ENCODE assay signal across 18 cellular contexts in the genomic region with DNA sequence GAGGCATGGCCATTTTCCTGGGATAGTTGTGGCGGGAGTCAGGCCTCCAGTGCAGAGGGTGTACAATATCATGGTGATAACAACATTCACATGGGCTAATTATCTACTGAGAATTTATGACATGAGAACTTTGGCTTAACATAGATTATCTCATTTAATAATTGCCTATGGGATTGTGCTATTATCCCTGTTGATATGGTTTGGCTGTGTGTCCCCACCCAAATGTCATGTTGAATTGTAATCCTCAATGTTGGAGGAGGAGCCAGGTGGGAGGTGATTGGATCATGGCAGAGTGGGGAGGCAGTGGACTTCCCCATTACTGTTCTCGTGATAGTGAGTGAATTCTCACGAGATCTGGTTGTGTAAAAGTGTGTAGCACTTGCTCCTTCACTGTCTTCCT.
DNase-seq lines count a peak whose midpoint lies in the region; ATAC-seq, FAIRE-seq and TF ChIP-seq lines count a peak whose summit lies in the region.
"Had no signal": no experiment of that assay in that cellular context is flagged by ENCODE, and none has a peak within 500 bp of the region (broad histone marks: within the 10 kb centered on the region; RNA-seq: fewer than 3 reads in every experiment).

No MANE protein-coding gene starts in this region.

- H3K4me3 ChIP-seq in SJCRH30: no peak overlapping the region
- H3K4me3 ChIP-seq in H1 (ENCODE audit: extremely low read depth in 1 of 4, insufficient read depth in 2 of 4, low read depth in 3 of 4, low read length in 4 of 4): no peak overlapping the region
- no peak overlapping the region for H3K4me3 ChIP-seq in trophoblast cell (ENCODE audit: low read depth, low read length)
- H3K4me3 ChIP-seq: GM23338 had no signal

- no peak overlapping the region for H3K4ac ChIP-seq in H1 (replicated peaks; ENCODE audit: insufficient read length, low read depth, low read length)
- H3K4ac ChIP-seq in trophoblast cell (ENCODE audit: low read depth, low read length): no peak overlapping the region

- H3K9me3 ChIP-seq in SJCRH30 (replicated peaks) (peaks cover 22% of the 10 kb centered on the region), H1 (ENCODE audit: insufficient read depth in 2 of 2, low read depth in 1 of 2, low read length in 1 of 2) (no peaks in the 10 kb centered on the region; a peak in 1 of 4 replicates), trophoblast cell (ENCODE audit: insufficient read depth, low read depth, low read length) (peaks cover 2% of the 10 kb centered on the region)

- no peak overlapping the region for H2BK20ac ChIP-seq in H1 (ENCODE audit: low read length)

- H2AK5ac ChIP-seq in H1 (ENCODE audit: low read depth, low read length) (no peak overlapping the region), trophoblast cell (ENCODE audit: low read length) (no peak overlapping the region)

- H3K79me2 ChIP-seq in H1 (ENCODE audit: control insufficient read depth in 1 of 2, insufficient read depth in 2 of 2, low read length in 2 of 2): no peaks in the 10 kb centered on the region
- H3K79me2 ChIP-seq in trophoblast cell (ENCODE audit: control insufficient read depth, insufficient read depth, low read length, poor library complexity): no peaks in the 10 kb centered on the region

- no peak for TF ChIP-seq POLR2A in H1 (IDR thresholded peaks at IDR 0.05; ENCODE audit: control extremely low read depth in 1 of 2, low read depth in 2 of 2, low read length in 2 of 2)
- no peak for TF ChIP-seq POLR2A in H54 (IDR thresholded peaks at IDR 0.05; ENCODE audit: low read depth, low read length)

- no peak for ATAC-seq in GM21723 (IDR thresholded peaks at IDR 0.05; ENCODE audit: unreplicated experiment)
- ATAC-seq in GM21619 (IDR thresholded peaks at IDR 0.05; ENCODE audit: unreplicated experiment): no peak
- ATAC-seq: CD8-positive, alpha-beta T cell; GM23338 had no signal

- no peak overlapping the region for H3K14ac ChIP-seq in H1 (ENCODE audit: insufficient read length)
- H3K14ac ChIP-seq in trophoblast cell (ENCODE audit: low read length): no peak overlapping the region

- H4K12ac ChIP-seq in trophoblast cell (ENCODE audit: low read depth, low read length): no peak overlapping the region

- no peak overlapping the region for H4K91ac ChIP-seq in H1 (replicated peaks; ENCODE audit: insufficient read length, low read length)
- H4K91ac ChIP-seq in trophoblast cell (ENCODE audit: low read depth, low read length): peak overlapping the region; percentile 64

- H3K18ac ChIP-seq in H1 (ENCODE audit: extremely low read depth, low read length) (no peak overlapping the region), trophoblast cell (ENCODE audit: low read length) (no peak overlapping the region)

- H2BK15ac ChIP-seq in H1 (ENCODE audit: low read length): no peak overlapping the region

- peak overlapping the region; percentile 78 for H3K27ac ChIP-seq in SJCRH30
- no peak overlapping the region for H3K27ac ChIP-seq in H1 (ENCODE audit: low read depth, low read length)
- H3K27ac ChIP-seq in trophoblast cell (ENCODE audit: low read depth, low read length): no peak overlapping the region

- H4K8ac ChIP-seq in H1 (ENCODE audit: extremely low read depth, insufficient read depth, low read length) (no peak overlapping the region), trophoblast cell (ENCODE audit: low read depth, low read length) (peak overlapping the region; percentile 37)

- H3K9ac ChIP-seq in H1 (replicated peaks in 1 of 4; ENCODE audit: extremely low read depth in 1 of 4, low read depth in 3 of 4, low read length in 3 of 4): no peak overlapping the region
- H3K9ac ChIP-seq in trophoblast cell (ENCODE audit: low read length): no peak overlapping the region

- H3K4me1 ChIP-seq in SJCRH30 (peaks cover 20% of the 10 kb centered on the region), H1 (replicated peaks in 1 of 4; ENCODE audit: control insufficient read depth in 3 of 4, insufficient read depth in 4 of 4, low read length in 3 of 4) (peaks cover 0 to 6% (median 1%) of the 10 kb centered on the region in 4 experiments; a peak in 3 of 7 replicates), trophoblast cell (ENCODE audit: control insufficient read depth in 1 of 2, insufficient read depth in 2 of 2, low read length in 2 of 2) (no peaks in the 10 kb centered on the region)

- no peaks in the 10 kb centered on the region for H3K23me2 ChIP-seq in H1 (ENCODE audit: low read depth, low read length)

- H2BK12ac ChIP-seq in H1 (ENCODE audit: low read depth, low read length) (0 out of 2 replicates have a peak overlapping the region, but pooled peaks have one; percentile 33), trophoblast cell (ENCODE audit: low read length) (no peak overlapping the region)

- H2BK5ac ChIP-seq in H1 (ENCODE audit: low read depth, low read length): no peak overlapping the region
- no peak overlapping the region for H2BK5ac ChIP-seq in trophoblast cell (ENCODE audit: low read depth, low read length, poor library complexity)

- H2AFZ ChIP-seq in H1 (ENCODE audit: low read length) (no peak overlapping the region), trophoblast cell (ENCODE audit: insufficient read depth, low read length, poor library complexity) (no peak overlapping the region)
- H2AFZ ChIP-seq: GM23338 had no signal

- TF ChIP-seq EP300 in H1 (IDR thresholded peaks at IDR 0.05; ENCODE audit: borderline replicate concordance in 1 of 2, low read depth in 2 of 2, low read length in 2 of 2): no peak

- H3K79me1 ChIP-seq in H1 (ENCODE audit: low read depth, low read length) (no peaks in the 10 kb centered on the region), trophoblast cell (ENCODE audit: low read length) (peaks cover 4% of the 10 kb centered on the region)

- H2BK120ac ChIP-seq in H1 (replicated peaks; ENCODE audit: low read depth, low read length) (no peak overlapping the region), trophoblast cell (ENCODE audit: insufficient read depth, low read length, poor library complexity) (no peak overlapping the region)

- POLR2A ChIA-PET in H1 (lab: Charles Lee; ENCODE audit: partially characterized antibody): no interaction called here

- 89% methylated on average over 3 of the region's 3 CpGs; no CpG with 5 or more reads in 1 of the 2 experiments for WGBS in H1 (ENCODE audit: extremely low coverage in 1 of 2, insufficient coverage in 1 of 2, insufficient read length in 1 of 2, insufficient replicate concordance in 2 of 2, low coverage in 1 of 2, low lambda C conversion rate in 2 of 2, missing lambda C conversion rate in 1 of 2), 2 experiments
- no CpG with 5 or more reads among the region's 3 CpGs for WGBS in trophoblast cell (ENCODE audit: extremely low coverage, insufficient coverage, insufficient read length)

- TF ChIP-seq RAD21 in H1 (IDR thresholded peaks at IDR 0.05 in 1 of 2, conservative IDR thresholded peaks at IDR 0.05 in 1 of 2; ENCODE audit: low read depth in 2 of 2, low read length in 2 of 2): no peak

- H3K27me3 ChIP-seq in SJCRH30: no peaks in the 10 kb centered on the region
- H3K27me3 ChIP-seq in H1 (replicated peaks in 1 of 4; ENCODE audit: control insufficient read depth in 3 of 4, extremely low read depth in 1 of 4, insufficient read depth in 3 of 4, low read length in 3 of 4): no peaks in the 10 kb centered on the region
- no peaks in the 10 kb centered on the region for H3K27me3 ChIP-seq in trophoblast cell (ENCODE audit: insufficient read depth, low read length)

- H3K4me2 ChIP-seq in H1 (ENCODE audit: insufficient read depth in 1 of 2, low read depth in 2 of 2, low read length in 2 of 2) (no peak overlapping the region), trophoblast cell (ENCODE audit: low read length) (no peak overlapping the region)
- H3K4me2 ChIP-seq: GM23338 had no signal

- H3K56ac ChIP-seq in H1 (replicated peaks; ENCODE audit: insufficient read length, low read depth, low read length): no peak overlapping the region

- CTCF ChIA-PET in H1 (lab: Charles Lee; ENCODE audit: partially characterized antibody): interaction anchor here (1.3 to 3.7 kb wide), 3 partner anchors 12 to 136 kb away, joined by 4 to 36 read pairs (median 5); no protein-coding TSS in a partner anchor

- H4K20me1 ChIP-seq in H1 (replicated peaks in 1 of 2; ENCODE audit: control insufficient read depth in 1 of 2, insufficient read depth in 2 of 2, low read length in 2 of 2): no peaks in the 10 kb centered on the region

- H3K23ac ChIP-seq in H1 (ENCODE audit: insufficient read length): no peak overlapping the region
- no peak overlapping the region for H3K23ac ChIP-seq in trophoblast cell (ENCODE audit: low read length)

- TF ChIP-seq CTCF in H1 (IDR thresholded peaks at IDR 0.05; ENCODE audit: control extremely low read depth in 1 of 3, insufficient read depth in 1 of 3, low read depth in 1 of 3, low read length in 3 of 3): no peak

- FAIRE-seq in H1 (lab: Jason Lieb, UNC) (no peak), H54 (lab: Jason Lieb, UNC) (no peak)
- FAIRE-seq: G401.6, GM12892 had no signal

- H4K5ac ChIP-seq in H1 (ENCODE audit: insufficient read length, low read depth, low read length): no peak overlapping the region

- DNase-seq in NAMALWA (ENCODE audit: low spot score): peak; percentile 15
- no peak for DNase-seq in SJCRH30
- DNase-seq in H1 (ENCODE audit: low read depth in 1 of 2, low spot score in 2 of 2): no peak
- no peak for DNase-seq in trophoblast cell
- no peak for DNase-seq in H54 (ENCODE audit: insufficient read length, low spot score)
- no peak for DNase-seq in activated CD8-positive, alpha-beta memory T cell treated with anti-CD3 and anti-CD28 coated beads, Interleukin-2, amount 50 U/mL, for 48 hours
- DNase-seq: C1 segment of cervical spinal cord; Caco-2; CD8-positive, alpha-beta T cell; DMS153; DND-41; H7; HCEC 1CT had no signal

- H3K36me3 ChIP-seq in SJCRH30 (no peaks in the 10 kb centered on the region), H1 (ENCODE audit: control insufficient read depth in 2 of 4, insufficient read depth in 4 of 4, low read length in 3 of 4) (peaks cover 0 to 3% (median 0%) of the 10 kb centered on the region in 4 experiments; a peak in 1 of 8 replicates), trophoblast cell (ENCODE audit: control insufficient read depth in 1 of 2, insufficient read depth in 2 of 2, low read length in 2 of 2) (no peaks in the 10 kb centered on the region)

TF ChIP-seq in H1, 55 proteins besides CTCF, POLR2A, EP300 and RAD21 (continues in another document):
- TF ChIP-seq RBBP5 (IDR thresholded peaks at IDR 0.05; ENCODE audit: borderline replicate concordance, low read depth, low read length): no peak
- no peak for TF ChIP-seq KDM1A (IDR thresholded peaks at IDR 0.05; ENCODE audit: borderline replicate concordance, low read length)
- TF ChIP-seq BCL11A (IDR thresholded peaks at IDR 0.05; ENCODE audit: low read depth in 2 of 2, low read length in 2 of 2): no peak
- no peak for TF ChIP-seq SRF (IDR thresholded peaks at IDR 0.05; ENCODE audit: low read depth, low read length)
- TF ChIP-seq FOSL1 (IDR thresholded peaks at IDR 0.05; ENCODE audit: insufficient read depth, low read depth, low read length): no peak
- TF ChIP-seq POU5F1 (IDR thresholded peaks at IDR 0.05; ENCODE audit: low read depth, low read length): no peak
- no peak for TF ChIP-seq JUN (IDR thresholded peaks at IDR 0.05; ENCODE audit: low read depth, low read length)
- no peak for TF ChIP-seq JUND (IDR thresholded peaks at IDR 0.05; ENCODE audit: low read length)
- no peak for TF ChIP-seq RNF2 (IDR thresholded peaks at IDR 0.05; ENCODE audit: borderline replicate concordance, low read depth, low read length, missing control alignments, poor library complexity, severe bottlenecking)
